29 cellular contexts compared by ENCODE assay signal in the genomic region with DNA sequence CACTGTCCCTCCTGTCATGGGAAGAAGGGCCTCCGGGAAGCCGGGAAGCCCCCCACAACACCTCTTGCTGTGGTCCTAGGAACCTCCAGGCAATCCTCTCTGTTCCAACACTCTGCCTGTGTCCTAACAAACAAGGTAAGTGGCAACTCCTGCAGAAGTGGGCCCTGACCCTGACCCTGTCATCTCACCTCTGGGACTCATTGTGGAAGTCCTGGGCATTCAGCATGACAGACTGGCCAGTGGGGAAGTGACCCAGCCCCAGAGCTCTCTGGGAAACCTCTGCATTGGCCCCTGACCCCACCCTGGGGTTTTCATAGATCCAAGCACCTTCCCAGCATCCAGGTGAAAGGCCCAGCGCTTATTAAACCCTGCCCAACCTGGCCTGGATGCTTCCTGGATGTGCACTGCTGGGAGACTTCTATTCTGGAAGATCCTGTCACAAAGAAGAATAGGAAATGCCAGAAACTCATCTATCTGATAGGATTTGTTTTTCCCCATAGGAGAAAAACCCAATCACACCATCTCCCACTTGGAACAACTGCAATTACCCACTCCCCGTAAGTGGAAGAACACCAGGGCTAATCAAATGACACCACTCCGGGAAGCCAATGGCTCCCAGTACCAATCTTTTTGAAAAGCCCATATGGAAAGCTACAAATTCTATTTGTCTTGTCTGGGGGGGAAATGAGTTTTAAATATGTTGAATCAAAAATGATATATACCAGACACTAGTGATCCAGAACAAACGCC. TPM values are rescaled to one million over a fixed set of nuclear protein-coding genes. Genes with fewer than 3 reads are reported as not detected.
"Had no signal": no experiment of that assay in that cellular context is flagged by ENCODE, and none has a peak within 500 bp of the region (broad histone marks: within the 10 kb centered on the region; RNA-seq: fewer than 3 reads in every experiment).

No MANE protein-coding gene starts in this region.

- ATAC-seq: left cardiac atrium; left ventricle myocardium superior; naive thymus-derived CD8-positive, alpha-beta T cell; psoas muscle; stimulated activated naive B cell treated with anti-CD40 and anti-IgM and Interleukin-4, amounts not matched to agents 10 μg/mL and 1 μg/mL and 100 μg/mL, for 72 hours; stimulated activated naive CD8-positive, alpha-beta T cell treated with anti-CD3 and anti-CD28 coated beads, Interleukin-15, amount 100 ng/mL, for 72 hours had no signal

- H3K36me3 ChIP-seq: ovary, right lobe of liver, spleen, thoracic aorta, transverse colon had no signal

- H3K4me1 Mint-ChIP-seq: naive thymus-derived CD8-positive, alpha-beta T cell; stimulated activated naive B cell treated with anti-CD40 and anti-IgM and Interleukin-4, amounts not matched to agents 10 μg/mL and 1 μg/mL and 100 μg/mL, for 72 hours; stimulated activated naive CD8-positive, alpha-beta T cell treated with anti-CD3 and anti-CD28 coated beads, Interleukin-15, amount 100 ng/mL, for 72 hours had no signal

- H3K27ac Mint-ChIP-seq: naive thymus-derived CD8-positive, alpha-beta T cell; stimulated activated naive B cell treated with anti-CD40 and anti-IgM and Interleukin-4, amounts not matched to agents 10 μg/mL and 1 μg/mL and 100 μg/mL, for 72 hours; stimulated activated naive CD8-positive, alpha-beta T cell treated with anti-CD3 and anti-CD28 coated beads, Interleukin-15, amount 100 ng/mL, for 72 hours had no signal

- H3K27ac ChIP-seq: coronary artery, ovary, psoas muscle, right lobe of liver, spleen, thoracic aorta, transverse colon had no signal

- H3K4me3 ChIP-seq: coronary artery, hepatocyte, lung, ovary, psoas muscle, right lobe of liver, spleen, thoracic aorta, transverse colon had no signal

- H3K9me3 Mint-ChIP-seq: naive thymus-derived CD8-positive, alpha-beta T cell; neural crest cell; stimulated activated naive B cell treated with anti-CD40 and anti-IgM and Interleukin-4, amounts not matched to agents 10 μg/mL and 1 μg/mL and 100 μg/mL, for 72 hours; stimulated activated naive CD8-positive, alpha-beta T cell treated with anti-CD3 and anti-CD28 coated beads, Interleukin-15, amount 100 ng/mL, for 72 hours had no signal

- H3K27me3 ChIP-seq: hepatocyte, ovary, right lobe of liver had no signal

- H3K4me1 ChIP-seq: psoas muscle, right lobe of liver had no signal

- H2AFZ ChIP-seq: hepatocyte had no signal

- H3K79me2 ChIP-seq: hepatocyte had no signal

- H3K9me3 ChIP-seq: ovary, psoas muscle, right lobe of liver, spleen, thoracic aorta, transverse colon had no signal

- H3K4me3 Mint-ChIP-seq: naive thymus-derived CD8-positive, alpha-beta T cell; neural crest cell; stimulated activated naive B cell treated with anti-CD40 and anti-IgM and Interleukin-4, amounts not matched to agents 10 μg/mL and 1 μg/mL and 100 μg/mL, for 72 hours; stimulated activated naive CD8-positive, alpha-beta T cell treated with anti-CD3 and anti-CD28 coated beads, Interleukin-15, amount 100 ng/mL, for 72 hours had no signal

- H3K4me2 ChIP-seq: hepatocyte had no signal

- H3K36me3 Mint-ChIP-seq: naive thymus-derived CD8-positive, alpha-beta T cell had no signal

- DNase-seq: effector CD8-positive, alpha-beta T cell; foreskin melanocyte; head of caudate nucleus; kidney; left cardiac atrium; left ventricle myocardium superior; mesenchymal stem cell; naive thymus-derived CD8-positive, alpha-beta T cell; ovary; psoas muscle; retina; right lobe of liver; spleen; stimulated activated CD4-positive, alpha-beta T cell treated with anti-CD3 and anti-CD28 coated beads, Interleukin-15, amount 100 ng/mL, for 24 hours; stimulated activated CD4-positive, alpha-beta T cell treated with anti-CD3 and anti-CD28 coated beads, Interleukin-1b, Interleukin-23, amount 100 ng/mL, for 48 hours; stimulated activated CD4-positive, alpha-beta T cell treated with anti-CD3 and anti-CD28 coated beads, Interleukin-4, amount 100 ng/mL, for 24 hours; stimulated activated naive B cell treated with anti-CD40 and anti-IgM and Interleukin-4, amounts not matched to agents 10 μg/mL and 1 μg/mL and 100 μg/mL, for 72 hours; stimulated activated naive CD8-positive, alpha-beta T cell treated with anti-CD3 and anti-CD28 coated beads, Interleukin-15, amount 100 ng/mL, for 72 hours; substantia nigra had no signal

RNA-seq across cellular contexts. Expression of gene LEP, which starts 24.3 kb away (rescaled TPM):
- total RNA-seq: chondrocyte; dermis microvascular lymphatic vessel endothelial cell; hepatocyte; kidney; mononuclear cell; naive thymus-derived CD8-positive, alpha-beta T cell; neural crest cell; right lobe of liver; thoracic aorta; urinary bladder had no signal
- polyA plus RNA-seq: hepatocyte; naive thymus-derived CD8-positive, alpha-beta T cell had no signal
